ENCODE assay signal across 8 cellular contexts in genomic region chr6:37783025-37783825, GRCh38. TPM values are rescaled to one million over a fixed set of nuclear protein-coding genes. Genes with fewer than 3 reads are reported as not detected.
DNase-seq lines count a peak whose midpoint lies in the region; ATAC-seq and TF ChIP-seq lines count a peak whose summit lies in the region.

No MANE protein-coding gene starts in this region.

- peak; percentile 23 for DNase-seq in IMR-90
- DNase-seq in hippocampal formation (lab: John Stamatoyannopoulos, UW) = peak; percentile 39 to 54
- DNase-seq in SIG-M5 treated with dmso at 0.1 percent for 504 hours (lab: John Stamatoyannopoulos, UW; ENCODE audit: unreplicated experiment) = no peak

- ATAC-seq in IMR-90 (ENCODE audit: low read depth) = peak; percentile 71
- no peak for ATAC-seq in HG03460 (IDR thresholded peaks at IDR 0.05; ENCODE audit: unreplicated experiment)
- ATAC-seq in GM19467 (IDR thresholded peaks at IDR 0.05; ENCODE audit: unreplicated experiment) = no peak

- POLR2A ChIA-PET in IMR-90 (lab: Charles Lee; ENCODE audit: unreplicated experiment) = interaction anchor here (0.7 kb wide), 1 partner anchor 41 kb away, joined by 3 read pairs; no protein-coding TSS in a partner anchor

- peaks cover 12% of the 10 kb centered on the region for H3K9me1 ChIP-seq in IMR-90 (ENCODE audit: insufficient read depth, low read length)

- H2AK5ac ChIP-seq in IMR-90 (ENCODE audit: low read depth, low read length) = peak overlapping the region; percentile 43; the same call in 1 of the 2 replicates

- peaks cover 0 to 16% (median 9%) of the 10 kb centered on the region in 10 experiments; a peak in 13 of 20 replicates for H3K4me1 ChIP-seq in BLaER1 treated with 17β-estradiol and CSF1 and Interleukin-3, amounts not matched to agents 10 nM and 100 nM
- peaks cover 14% of the 10 kb centered on the region for H3K4me1 ChIP-seq in IMR-90 (ENCODE audit: control insufficient read depth, insufficient read depth, low read length)
- H3K4me1 ChIP-seq in rectal smooth muscle tissue (ENCODE audit: control insufficient read depth, insufficient read depth, low read length) = peaks cover 4% of the 10 kb centered on the region

- H3K79me1 ChIP-seq in IMR-90 (ENCODE audit: low read depth in 1 of 2, low read length in 2 of 2) = no peaks in the 10 kb centered on the region

- no peak overlapping the region for H3K56ac ChIP-seq in IMR-90 (ENCODE audit: extremely low read depth, insufficient read depth, low read length)

- TF ChIP-seq CTCF in IMR-90 (conservative IDR thresholded peaks at IDR 0.05; ENCODE audit: low read depth, low read length) = no peak

- H2AFZ ChIP-seq in IMR-90 (replicated peaks; ENCODE audit: low read length, poor library complexity) = peak overlapping the region; percentile 88

- H3K4me3 ChIP-seq in BLaER1 treated with 17β-estradiol and CSF1 and Interleukin-3, amounts not matched to agents 10 nM and 100 nM = peak overlapping the region in 3 of 10 experiments; percentile 1 to 22 (median 15); a peak in 4 of 20 replicates
- H3K4me3 ChIP-seq in IMR-90 (ENCODE audit: insufficient read depth, low read depth, low read length) = no peak overlapping the region
- H3K4me3 ChIP-seq in rectal smooth muscle tissue (ENCODE audit: low read length) = peak overlapping the region; percentile 72

- H2AK9ac ChIP-seq in IMR-90 (replicated peaks; ENCODE audit: low read depth, low read length, poor library complexity) = peak overlapping the region; percentile 75

- peak overlapping the region; percentile 7 for H4K5ac ChIP-seq in IMR-90 (ENCODE audit: low read depth, low read length)

- H2BK120ac ChIP-seq in IMR-90 (ENCODE audit: low read depth, low read length) = peak overlapping the region; percentile 71; the same call in 1 of the 2 replicates

- no peak for TF ChIP-seq RAD21 in IMR-90 (IDR thresholded peaks at IDR 0.05; ENCODE audit: low read length)

- intact Hi-C loops in IMR-90 (cut with micrococcal nuclease) = no loop called here

- no peak overlapping the region for H2BK5ac ChIP-seq in IMR-90 (ENCODE audit: low read depth, low read length, poor library complexity, severe bottlenecking)

- no peaks in the 10 kb centered on the region for H3K36me3 ChIP-seq in BLaER1 treated with 17β-estradiol and CSF1 and Interleukin-3, amounts not matched to agents 10 nM and 100 nM
- H3K36me3 ChIP-seq in IMR-90 (ENCODE audit: control insufficient read depth, insufficient read depth, low read length) = no peaks in the 10 kb centered on the region
- no peaks in the 10 kb centered on the region for H3K36me3 ChIP-seq in rectal smooth muscle tissue (ENCODE audit: control insufficient read depth, insufficient read depth, low read length)

- H3K14ac ChIP-seq in IMR-90 (replicated peaks; ENCODE audit: low read depth, low read length) = peak overlapping the region; percentile 86

- in situ Hi-C loops in IMR-90 (cut with MboI; ENCODE audit: low sequenced_read_pairs) = no loop called here

- CTCF ChIA-PET in IMR-90 (lab: Yijun Ruan, JAX) = interaction anchor here (0.8 kb wide), 1 partner anchor 8 kb away, joined by 3 read pairs; no protein-coding TSS in a partner anchor

- peak overlapping the region; percentile 59 for H2BK20ac ChIP-seq in IMR-90 (ENCODE audit: low read depth, low read length)

- H3K4ac ChIP-seq in IMR-90 (ENCODE audit: low read depth, low read length) = peak overlapping the region; percentile 81

- peak overlapping the region; percentile 53 for H4K91ac ChIP-seq in IMR-90 (ENCODE audit: insufficient read depth, low read depth, low read length)

- TF ChIP-seq POLR2A in IMR-90 (IDR thresholded peaks at IDR 0.05; ENCODE audit: low read depth, low read length) = no peak

- H4K8ac ChIP-seq in IMR-90 (ENCODE audit: low read depth in 2 of 2, low read length in 2 of 2) = peak overlapping the region; percentile 79 to 94

- peak overlapping the region; percentile 7; the same call in 1 of the 2 replicates for H3K18ac ChIP-seq in IMR-90 (ENCODE audit: low read depth, low read length)

- BruUV-seq in IMR-90 (replicated peaks; lab: Mats Ljungman, UMichigan) = no TSS peak

- H3K27me3 ChIP-seq in BLaER1 treated with 17β-estradiol and CSF1 and Interleukin-3, amounts not matched to agents 10 nM and 100 nM = peaks cover 25 to 36% (median 32%) of the 10 kb centered on the region in 11 experiments
- H3K27me3 ChIP-seq in IMR-90 (ENCODE audit: control insufficient read depth, insufficient read depth, low read length) (peaks cover 5% of the 10 kb centered on the region), rectal smooth muscle tissue (ENCODE audit: control insufficient read depth, insufficient read depth, low read length) (peaks cover 5% of the 10 kb centered on the region)

- peak overlapping the region; percentile 27 to 72 (median 54) for H3K4me2 ChIP-seq in BLaER1 treated with 17β-estradiol and CSF1 and Interleukin-3, amounts not matched to agents 10 nM and 100 nM
- peak overlapping the region; percentile 43 for H3K4me2 ChIP-seq in IMR-90 (ENCODE audit: low read depth, low read length)

- H3K9ac ChIP-seq in BLaER1 treated with 17β-estradiol and CSF1 and Interleukin-3, amounts not matched to agents 10 nM and 100 nM = 0 out of 22 replicates have a peak overlapping the region, but pooled peaks of 2 of the 11 experiments have one; percentile 6 to 11
- H3K9ac ChIP-seq in IMR-90 (ENCODE audit: low read depth, low read length) (peak overlapping the region; percentile 13; the same call in 1 of the 2 replicates), rectal smooth muscle tissue (ENCODE audit: low read length) (no peak overlapping the region)

- peak overlapping the region; percentile 67; the same call in 2 of the 3 replicates for H2BK15ac ChIP-seq in IMR-90 (ENCODE audit: low read depth, low read length)

- WGBS in IMR-90 (ENCODE audit: extremely low coverage in 2 of 2, insufficient read length in 1 of 2), 2 experiments = 20% methylated on average over 9 of the region's 22 CpGs; no CpG with 5 or more reads in 1 of the 2 experiments

- no peaks in the 10 kb centered on the region for H3K9me3 ChIP-seq in BLaER1 treated with 17β-estradiol and CSF1 and Interleukin-3, amounts not matched to agents 10 nM and 100 nM (replicated peaks in 1 of 11)
- H3K9me3 ChIP-seq in IMR-90 (ENCODE audit: control insufficient read depth, insufficient read depth, low read length) = no peaks in the 10 kb centered on the region

- H3K27ac ChIP-seq in BLaER1 treated with 17β-estradiol and CSF1 and Interleukin-3, amounts not matched to agents 10 nM and 100 nM = no peak overlapping the region
- H3K27ac ChIP-seq in IMR-90 (ENCODE audit: insufficient read depth, low read length) (peak overlapping the region; percentile 10; the same call in 1 of the 2 replicates), angular gyrus (ENCODE audit: low read depth, low read length) (peak overlapping the region; percentile 50), rectal smooth muscle tissue (ENCODE audit: low read depth, low read length) (no peak overlapping the region)

- H3K23ac ChIP-seq in IMR-90 (ENCODE audit: low read depth, low read length) = peak overlapping the region; percentile 77

- dilution Hi-C loops in IMR-90 (cut with HindIII; ENCODE audit: low sequenced_read_pairs, unreplicated experiment) = no loop called here

- peaks cover 0 to 5% (median 0%) of the 10 kb centered on the region in 11 experiments; a peak in 1 of 22 replicates for H4K20me1 ChIP-seq in BLaER1 treated with 17β-estradiol and CSF1 and Interleukin-3, amounts not matched to agents 10 nM and 100 nM
- H4K20me1 ChIP-seq in IMR-90 (ENCODE audit: insufficient read depth, low read length) = no peaks in the 10 kb centered on the region

TF ChIP-seq in IMR-90, 13 proteins besides CTCF, POLR2A, EP300 and RAD21:
- TF ChIP-seq CHD1 (IDR thresholded peaks at IDR 0.05; ENCODE audit: low read depth, low read length) (no peak), CEBPB (IDR thresholded peaks at IDR 0.05; ENCODE audit: low read depth, low read length) (no peak), USF2 (IDR thresholded peaks at IDR 0.05; ENCODE audit: low read depth, low read length) (no peak), RCOR1 (IDR thresholded peaks at IDR 0.05; ENCODE audit: insufficient replicate concordance, low read length) (no peak), ELK1 (IDR thresholded peaks at IDR 0.05; ENCODE audit: borderline replicate concordance, low read depth, low read length) (no peak), RFX5 (IDR thresholded peaks at IDR 0.05; ENCODE audit: low read depth, low read length) (no peak)

RNA-seq across cellular contexts. Expression of gene ZFAND3, which starts 36.3 kb away (rescaled TPM):
- 10.9 and 13.1 TPM in 2 replicates for total RNA-seq in IMR-90 (2012; rRNA removed)
- polyA plus RNA-seq in IMR-90 (2012; rRNA removed) = 21.8 and 26.7 TPM in 2 replicates
- 15.3 and 24.4 TPM in 2 replicates for polyA plus RNA-seq in IMR-90 (2012; cell fraction: cytosol; rRNA removed)
- polyA plus RNA-seq in IMR-90 (2012; cell fraction: nucleus; rRNA removed; ENCODE audit: low replicate concordance) = 15.6 and 20.7 TPM in 2 replicates

Comparison
In these comparisons a context has a peak if more than half of its experiments do, and no peak if none do; other contexts are left out.
1. H3K27ac ChIP-seq: peak in IMR-90 (single experiment) and angular gyrus (single experiment); none in BLaER1 treated with 17β-estradiol and CSF1 and Interleukin-3, amounts not matched to agents 10 nM and 100 nM (0 of 11) and rectal smooth muscle tissue (single experiment).